ENCODE assay signal across 27 cellular contexts in genomic region chr9:136379003-136379287, GRCh38.
"Had no signal": no experiment of that assay in that cellular context is flagged by ENCODE, and none has a peak within 500 bp of the region (broad histone marks: within the 10 kb centered on the region; RNA-seq: fewer than 3 reads in every experiment).

No MANE protein-coding gene starts in this region.

- H3K4me3 ChIP-seq: colonic mucosa, coronary artery, dorsolateral prefrontal cortex, esophagus muscularis mucosa, esophagus squamous epithelium, gastrocnemius medialis, gastroesophageal sphincter, heart left ventricle, heart right ventricle had no signal

- H3K27ac ChIP-seq: colonic mucosa, coronary artery, dorsolateral prefrontal cortex, epithelial cell of prostate, esophagus muscularis mucosa, esophagus squamous epithelium, foreskin keratinocyte, gastrocnemius medialis, gastroesophageal sphincter, heart left ventricle, heart right ventricle had no signal

- H3K27me3 Mint-ChIP-seq: effector memory CD8-positive, alpha-beta T cell had no signal

- H3K27ac Mint-ChIP-seq: effector memory CD8-positive, alpha-beta T cell; endodermal cell had no signal

- H3K36me3 ChIP-seq: colonic mucosa had no signal

- FAIRE-seq: colon, endometrium, endothelial cell of umbilical vein, frontal cortex had no signal

- H3K9me3 ChIP-seq: colonic mucosa, esophagus muscularis mucosa, esophagus squamous epithelium, gastrocnemius medialis, gastroesophageal sphincter, heart left ventricle, heart right ventricle had no signal

- H3K4me3 Mint-ChIP-seq: effector memory CD8-positive, alpha-beta T cell; endodermal cell had no signal

- H3K9me3 Mint-ChIP-seq: effector memory CD8-positive, alpha-beta T cell; endodermal cell had no signal

- H3K27me3 ChIP-seq: colonic mucosa, dorsolateral prefrontal cortex, esophagus muscularis mucosa, esophagus squamous epithelium, foreskin keratinocyte, gastrocnemius medialis, gastroesophageal sphincter, heart left ventricle, heart right ventricle had no signal

- DNase-seq: colonic mucosa; cortex of kidney; dermis blood vessel endothelial cell; dorsolateral prefrontal cortex; effector CD4-positive, alpha-beta T cell; effector CD8-positive, alpha-beta T cell; effector memory CD4-positive, alpha-beta T cell; effector memory CD8-positive, alpha-beta T cell; endodermal cell; erythroblast; esophagus squamous epithelium; foreskin fibroblast; foreskin keratinocyte; foreskin melanocyte; gastrocnemius medialis; glutamatergic neuron; head of caudate nucleus; heart right ventricle had no signal

- H3K4me1 ChIP-seq: colonic mucosa, esophagus muscularis mucosa, foreskin keratinocyte, gastrocnemius medialis, gastroesophageal sphincter had no signal

- H3K4me1 Mint-ChIP-seq: endodermal cell had no signal
